Comparison of ENCODE assay signal across 15 cellular contexts in the genomic region with DNA sequence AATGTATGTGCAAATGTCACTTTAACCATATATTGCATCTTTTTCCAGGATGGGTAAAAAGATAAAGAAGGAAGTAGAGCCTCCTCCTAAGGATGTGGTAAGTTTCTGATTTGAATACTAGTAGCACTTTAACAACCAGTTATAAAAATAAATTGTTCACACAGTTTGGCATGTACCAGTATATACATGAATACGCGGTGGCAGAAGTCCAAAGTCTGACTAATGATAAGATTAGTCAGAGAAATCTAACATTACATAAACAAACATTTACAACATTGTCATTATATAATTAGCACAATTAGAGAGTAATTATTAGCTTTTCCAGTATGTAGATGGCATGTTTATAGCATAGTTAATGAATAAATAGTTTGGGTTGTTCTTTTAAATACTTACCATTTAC. TPM values are rescaled to one million over a fixed set of nuclear protein-coding genes. Genes with fewer than 3 reads are reported as not detected.
A peak's percentile ranks its signal among the peaks of the same experiment; 100 is the strongest.
DNase-seq lines count a peak whose midpoint lies in the region; ATAC-seq and TF ChIP-seq lines count a peak whose summit lies in the region.
"Had no signal": no experiment of that assay in that cellular context is flagged by ENCODE, and none has a peak within 500 bp of the region (broad histone marks: within the 10 kb centered on the region; RNA-seq: fewer than 3 reads in every experiment).

No MANE protein-coding gene starts in this region.

- no peaks in the 10 kb centered on the region for H3K4me1 Mint-ChIP-seq in T-helper 17 cell
- H3K4me1 Mint-ChIP-seq: brain, GM23338 had no signal

- H3K36me3 ChIP-seq in HEK293 (ENCODE audit: control insufficient read depth in 2 of 2, insufficient read depth in 1 of 2, low read length in 2 of 2): no peaks in the 10 kb centered on the region
- H3K36me3 ChIP-seq: tibial nerve had no signal

- peaks cover 24% of the 10 kb centered on the region for H3K27me3 Mint-ChIP-seq in T-helper 17 cell

- H3K9me3 ChIP-seq in HEK293 (ENCODE audit: control insufficient read depth, insufficient read depth, low read depth, low read length) (no peaks in the 10 kb centered on the region), T-helper 17 cell (ENCODE audit: control insufficient read depth, low read length, poor library complexity, severe bottlenecking) (no peaks in the 10 kb centered on the region)
- H3K9me3 ChIP-seq: tibial nerve had no signal

- H3K27ac Mint-ChIP-seq in T-helper 17 cell: no peak overlapping the region
- H3K27ac Mint-ChIP-seq: brain; GM23338; naive thymus-derived CD8-positive, alpha-beta T cell had no signal

- POLR2A ChIA-PET in HEK293 (lab: Yijun Ruan, JAX): no interaction called here

- CTCF ChIA-PET in HEK293 (lab: Yijun Ruan, JAX): no interaction called here

- H3K36me3 Mint-ChIP-seq in T-helper 17 cell (ENCODE audit: low read depth): no peaks in the 10 kb centered on the region
- H3K36me3 Mint-ChIP-seq: brain; naive thymus-derived CD8-positive, alpha-beta T cell had no signal

- H3K4me1 ChIP-seq in HEK293 (ENCODE audit: control insufficient read depth, insufficient read depth, low read length) (peaks cover 12% of the 10 kb centered on the region), foreskin keratinocyte (no peaks in the 10 kb centered on the region)

- intact Hi-C loops in posterior vena cava (cut with DNase I): no loop called here

- H3K27me3 ChIP-seq in foreskin keratinocyte: no peaks in the 10 kb centered on the region
- H3K27me3 ChIP-seq: tibial nerve had no signal

- peak; percentile 73 for ATAC-seq in GM18508 (IDR thresholded peaks at IDR 0.05; ENCODE audit: insufficient read depth, unreplicated experiment)
- peak; percentile 68 for ATAC-seq in foreskin keratinocyte
- no peak for ATAC-seq in T-helper 17 cell
- ATAC-seq: GM23338; naive thymus-derived CD8-positive, alpha-beta T cell had no signal

- no peak overlapping the region for H3K4me3 ChIP-seq in HEK293 (ENCODE audit: low read depth, low read length)
- H3K4me3 ChIP-seq: GM23338, tibial nerve had no signal

- no peak for TF ChIP-seq CTCF in HEK293 (tag by site-specific recombination; IDR thresholded peaks at IDR 0.05)
- TF ChIP-seq CTCF in foreskin keratinocyte (conservative IDR thresholded peaks at IDR 0.05): no peak

- DNase-seq in NCI-H69 (lab: John Stamatoyannopoulos, UW) (peak; percentile 13), foreskin keratinocyte (peak; percentile 47 to 72), T-helper 17 cell (no peak), middle frontal gyrus (ENCODE audit: extremely low spot score, low spot score) (no peak), posterior vena cava (ENCODE audit: low spot score) (no peak)
- no peak for DNase-seq in activated CD4-positive, alpha-beta T cell treated with anti-CD3 and anti-CD28 coated beads, Interleukin-2, amount 50 U/mL, for 4 hours
- DNase-seq: activated CD4-positive, alpha-beta T cell treated with anti-CD3 and anti-CD28 coated beads, Interleukin-2, amount 50 U/mL, for 48 hours; MM.1S; naive thymus-derived CD8-positive, alpha-beta T cell; stimulated activated CD4-positive, alpha-beta T cell treated with anti-CD3 and anti-CD28 coated beads, Interleukin-4, amount 100 ng/mL, for 1 hour had no signal

- H3K27ac ChIP-seq in HEK293 (ENCODE audit: extremely low read depth, low read depth, low read length): no peak overlapping the region
- no peak overlapping the region for H3K27ac ChIP-seq in foreskin keratinocyte

- H3K4me3 Mint-ChIP-seq in T-helper 17 cell: no peak overlapping the region
- H3K4me3 Mint-ChIP-seq: brain; GM23338; naive thymus-derived CD8-positive, alpha-beta T cell had no signal

TF ChIP-seq in HEK293, 187 proteins besides CTCF, POLR2A, EP300 and RAD21 (continues in another document):
- TF ChIP-seq, protein P1, sequence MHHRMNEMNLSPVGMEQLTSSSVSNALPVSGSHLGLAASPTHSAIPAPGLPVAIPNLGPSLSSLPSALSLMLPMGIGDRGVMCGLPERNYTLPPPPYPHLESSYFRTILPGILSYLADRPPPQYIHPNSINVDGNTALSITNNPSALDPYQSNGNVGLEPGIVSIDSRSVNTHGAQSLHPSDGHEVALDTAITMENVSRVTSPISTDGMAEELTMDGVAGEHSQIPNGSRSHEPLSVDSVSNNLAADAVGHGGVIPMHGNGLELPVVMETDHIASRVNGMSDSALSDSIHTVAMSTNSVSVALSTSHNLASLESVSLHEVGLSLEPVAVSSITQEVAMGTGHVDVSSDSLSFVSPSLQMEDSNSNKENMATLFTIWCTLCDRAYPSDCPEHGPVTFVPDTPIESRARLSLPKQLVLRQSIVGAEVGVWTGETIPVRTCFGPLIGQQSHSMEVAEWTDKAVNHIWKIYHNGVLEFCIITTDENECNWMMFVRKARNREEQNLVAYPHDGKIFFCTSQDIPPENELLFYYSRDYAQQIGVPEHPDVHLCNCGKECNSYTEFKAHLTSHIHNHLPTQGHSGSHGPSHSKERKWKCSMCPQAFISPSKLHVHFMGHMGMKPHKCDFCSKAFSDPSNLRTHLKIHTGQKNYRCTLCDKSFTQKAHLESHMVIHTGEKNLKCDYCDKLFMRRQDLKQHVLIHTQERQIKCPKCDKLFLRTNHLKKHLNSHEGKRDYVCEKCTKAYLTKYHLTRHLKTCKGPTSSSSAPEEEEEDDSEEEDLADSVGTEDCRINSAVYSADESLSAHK (tag by site-specific recombination; IDR thresholded peaks at IDR 0.05): no peak
- TF ChIP-seq ZNF626 (tag by site-specific recombination; IDR thresholded peaks at IDR 0.05): no peak
- TF ChIP-seq ZNF623 (tag by site-specific recombination; IDR thresholded peaks at IDR 0.05): no peak
- peak; percentile 86 for TF ChIP-seq OSR2 (tag by site-specific recombination; IDR thresholded peaks at IDR 0.05)
- TF ChIP-seq, protein P2, sequence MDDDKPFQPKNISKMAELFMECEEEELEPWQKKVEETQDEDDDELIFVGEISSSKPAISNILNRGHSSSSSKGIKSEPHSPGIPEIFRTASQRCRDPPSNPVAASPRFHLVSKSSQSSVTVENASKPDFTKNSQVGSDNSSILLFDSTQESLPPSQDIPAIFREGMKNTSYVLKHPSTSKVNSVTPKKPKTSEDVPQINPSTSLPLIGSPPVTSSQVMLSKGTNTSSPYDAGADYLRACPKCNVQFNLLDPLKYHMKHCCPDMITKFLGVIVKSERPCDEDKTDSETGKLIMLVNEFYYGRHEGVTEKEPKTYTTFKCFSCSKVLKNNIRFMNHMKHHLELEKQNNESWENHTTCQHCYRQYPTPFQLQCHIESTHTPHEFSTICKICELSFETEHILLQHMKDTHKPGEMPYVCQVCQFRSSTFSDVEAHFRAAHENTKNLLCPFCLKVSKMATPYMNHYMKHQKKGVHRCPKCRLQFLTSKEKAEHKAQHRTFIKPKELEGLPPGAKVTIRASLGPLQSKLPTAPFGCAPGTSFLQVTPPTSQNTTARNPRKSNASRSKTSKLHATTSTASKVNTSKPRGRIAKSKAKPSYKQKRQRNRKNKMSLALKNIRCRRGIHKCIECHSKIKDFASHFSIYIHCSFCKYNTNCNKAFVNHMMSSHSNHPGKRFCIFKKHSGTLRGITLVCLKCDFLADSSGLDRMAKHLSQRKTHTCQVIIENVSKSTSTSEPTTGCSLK (tag by site-specific recombination; IDR thresholded peaks at IDR 0.05): no peak
- TF ChIP-seq ZNF133 (tag by site-specific recombination; IDR thresholded peaks at IDR 0.05): no peak
- no peak for TF ChIP-seq MEIS1 (CRISPR knock-in tag; IDR thresholded peaks at IDR 0.05; ENCODE audit: borderline replicate concordance)
- no peak for TF ChIP-seq ZNF266 (tag by site-specific recombination; IDR thresholded peaks at IDR 0.05; ENCODE audit: low read depth)
- TF ChIP-seq ZNF292 (tag by site-specific recombination; IDR thresholded peaks at IDR 0.05; ENCODE audit: borderline replicate concordance, low read depth): no peak
- no peak for TF ChIP-seq ZNF664 (tag by site-specific recombination; IDR thresholded peaks at IDR 0.05)
- TF ChIP-seq, protein P3, sequence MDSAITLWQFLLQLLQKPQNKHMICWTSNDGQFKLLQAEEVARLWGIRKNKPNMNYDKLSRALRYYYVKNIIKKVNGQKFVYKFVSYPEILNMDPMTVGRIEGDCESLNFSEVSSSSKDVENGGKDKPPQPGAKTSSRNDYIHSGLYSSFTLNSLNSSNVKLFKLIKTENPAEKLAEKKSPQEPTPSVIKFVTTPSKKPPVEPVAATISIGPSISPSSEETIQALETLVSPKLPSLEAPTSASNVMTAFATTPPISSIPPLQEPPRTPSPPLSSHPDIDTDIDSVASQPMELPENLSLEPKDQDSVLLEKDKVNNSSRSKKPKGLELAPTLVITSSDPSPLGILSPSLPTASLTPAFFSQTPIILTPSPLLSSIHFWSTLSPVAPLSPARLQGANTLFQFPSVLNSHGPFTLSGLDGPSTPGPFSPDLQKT (IDR thresholded peaks at IDR 0.05; ENCODE audit: borderline replicate concordance, low read depth, low read length): no peak
- peak; percentile 73; the same call in 1 of the 2 replicates for TF ChIP-seq ZNF843 (tag by site-specific recombination; IDR thresholded peaks at IDR 0.05)
- TF ChIP-seq TCF7L2 (IDR thresholded peaks at IDR 0.05; ENCODE audit: borderline replicate concordance, low read depth, low read length): no peak
- TF ChIP-seq ZNF629 (tag by site-specific recombination; IDR thresholded peaks at IDR 0.05): peak; percentile 59
- TF ChIP-seq FEZF1 (tag by site-specific recombination; IDR thresholded peaks at IDR 0.05): peak; percentile 58; the same call in 1 of the 2 replicates
- TF ChIP-seq, protein P4, sequence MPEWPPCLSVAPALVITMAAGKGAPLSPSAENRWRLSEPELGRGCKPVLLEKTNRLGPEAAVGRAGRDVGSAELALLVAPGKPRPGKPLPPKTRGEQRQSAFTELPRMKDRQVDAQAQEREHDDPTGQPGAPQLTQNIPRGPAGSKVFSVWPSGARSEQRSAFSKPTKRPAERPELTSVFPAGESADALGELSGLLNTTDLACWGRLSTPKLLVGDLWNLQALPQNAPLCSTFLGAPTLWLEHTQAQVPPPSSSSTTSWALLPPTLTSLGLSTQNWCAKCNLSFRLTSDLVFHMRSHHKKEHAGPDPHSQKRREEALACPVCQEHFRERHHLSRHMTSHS (tag by site-specific recombination; IDR thresholded peaks at IDR 0.05): no peak
- TF ChIP-seq HOXC10 (CRISPR knock-in tag; IDR thresholded peaks at IDR 0.05): no peak
- no peak; the same call in 1 of the 2 replicates for TF ChIP-seq KLF10 (tag by site-specific recombination; IDR thresholded peaks at IDR 0.05)

RNA-seq across cellular contexts. Expression of a gene that starts 4.1 kb away (rescaled TPM):
- total RNA-seq in foreskin keratinocyte: not detected in 2 replicates
- not detected in 2 replicates for polyA plus RNA-seq in foreskin keratinocyte
- 1 to 10 TPM in 1 of 2 donors, not detected in 1; 5.0 TPM for total RNA-seq in T-helper 17 cell
- not detected for total RNA-seq in posterior vena cava
- total RNA-seq: naive thymus-derived CD8-positive, alpha-beta T cell had no signal
- polyA plus RNA-seq: GM23338; naive thymus-derived CD8-positive, alpha-beta T cell had no signal

Comparison
In these comparisons a context has a peak if more than half of its experiments do, and no peak if none do; other contexts are left out.
1. DNase-seq: peak in NCI-H69 (single experiment) and foreskin keratinocyte (2 of 2); none in T-helper 17 cell (0 of 3), middle frontal gyrus (single experiment), posterior vena cava (single experiment) and activated CD4-positive, alpha-beta T cell treated with anti-CD3 and anti-CD28 coated beads, Interleukin-2, amount 50 U/mL, for 4 hours (0 of 2).